In the genomic region with DNA sequence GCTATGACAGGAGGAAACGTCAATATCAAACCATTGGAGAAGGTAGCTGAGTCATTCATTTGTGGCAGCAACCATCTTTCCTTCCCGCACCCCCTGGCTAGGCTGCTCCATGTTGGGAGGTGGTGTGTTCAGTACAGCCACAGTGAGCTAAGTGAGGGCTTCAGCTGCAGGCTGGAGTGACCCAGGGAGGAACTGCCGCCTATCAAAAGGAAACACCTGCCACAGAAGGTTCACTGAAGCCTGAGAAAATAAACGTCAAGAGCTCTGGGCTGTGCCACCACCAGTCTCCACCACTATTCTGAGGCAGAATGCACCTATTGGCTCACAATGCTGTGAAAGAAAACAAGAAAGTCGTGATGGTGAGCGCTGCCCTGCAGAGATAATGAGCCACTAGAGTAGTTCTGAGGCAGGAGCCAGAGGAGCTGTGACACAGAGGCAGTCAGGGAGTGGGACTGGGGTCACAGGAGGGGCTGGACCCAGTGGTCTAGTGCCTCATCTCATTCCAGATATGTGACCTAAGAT, we compare ENCODE assay signal across 1 cellular context.
TF ChIP-seq lines count a peak whose summit lies in the region.

No MANE protein-coding gene starts in this region.

TF ChIP-seq in GM23338, 12 proteins besides CTCF, POLR2A, EP300 and RAD21 (continued from another document):
- TF ChIP-seq, protein P1, sequence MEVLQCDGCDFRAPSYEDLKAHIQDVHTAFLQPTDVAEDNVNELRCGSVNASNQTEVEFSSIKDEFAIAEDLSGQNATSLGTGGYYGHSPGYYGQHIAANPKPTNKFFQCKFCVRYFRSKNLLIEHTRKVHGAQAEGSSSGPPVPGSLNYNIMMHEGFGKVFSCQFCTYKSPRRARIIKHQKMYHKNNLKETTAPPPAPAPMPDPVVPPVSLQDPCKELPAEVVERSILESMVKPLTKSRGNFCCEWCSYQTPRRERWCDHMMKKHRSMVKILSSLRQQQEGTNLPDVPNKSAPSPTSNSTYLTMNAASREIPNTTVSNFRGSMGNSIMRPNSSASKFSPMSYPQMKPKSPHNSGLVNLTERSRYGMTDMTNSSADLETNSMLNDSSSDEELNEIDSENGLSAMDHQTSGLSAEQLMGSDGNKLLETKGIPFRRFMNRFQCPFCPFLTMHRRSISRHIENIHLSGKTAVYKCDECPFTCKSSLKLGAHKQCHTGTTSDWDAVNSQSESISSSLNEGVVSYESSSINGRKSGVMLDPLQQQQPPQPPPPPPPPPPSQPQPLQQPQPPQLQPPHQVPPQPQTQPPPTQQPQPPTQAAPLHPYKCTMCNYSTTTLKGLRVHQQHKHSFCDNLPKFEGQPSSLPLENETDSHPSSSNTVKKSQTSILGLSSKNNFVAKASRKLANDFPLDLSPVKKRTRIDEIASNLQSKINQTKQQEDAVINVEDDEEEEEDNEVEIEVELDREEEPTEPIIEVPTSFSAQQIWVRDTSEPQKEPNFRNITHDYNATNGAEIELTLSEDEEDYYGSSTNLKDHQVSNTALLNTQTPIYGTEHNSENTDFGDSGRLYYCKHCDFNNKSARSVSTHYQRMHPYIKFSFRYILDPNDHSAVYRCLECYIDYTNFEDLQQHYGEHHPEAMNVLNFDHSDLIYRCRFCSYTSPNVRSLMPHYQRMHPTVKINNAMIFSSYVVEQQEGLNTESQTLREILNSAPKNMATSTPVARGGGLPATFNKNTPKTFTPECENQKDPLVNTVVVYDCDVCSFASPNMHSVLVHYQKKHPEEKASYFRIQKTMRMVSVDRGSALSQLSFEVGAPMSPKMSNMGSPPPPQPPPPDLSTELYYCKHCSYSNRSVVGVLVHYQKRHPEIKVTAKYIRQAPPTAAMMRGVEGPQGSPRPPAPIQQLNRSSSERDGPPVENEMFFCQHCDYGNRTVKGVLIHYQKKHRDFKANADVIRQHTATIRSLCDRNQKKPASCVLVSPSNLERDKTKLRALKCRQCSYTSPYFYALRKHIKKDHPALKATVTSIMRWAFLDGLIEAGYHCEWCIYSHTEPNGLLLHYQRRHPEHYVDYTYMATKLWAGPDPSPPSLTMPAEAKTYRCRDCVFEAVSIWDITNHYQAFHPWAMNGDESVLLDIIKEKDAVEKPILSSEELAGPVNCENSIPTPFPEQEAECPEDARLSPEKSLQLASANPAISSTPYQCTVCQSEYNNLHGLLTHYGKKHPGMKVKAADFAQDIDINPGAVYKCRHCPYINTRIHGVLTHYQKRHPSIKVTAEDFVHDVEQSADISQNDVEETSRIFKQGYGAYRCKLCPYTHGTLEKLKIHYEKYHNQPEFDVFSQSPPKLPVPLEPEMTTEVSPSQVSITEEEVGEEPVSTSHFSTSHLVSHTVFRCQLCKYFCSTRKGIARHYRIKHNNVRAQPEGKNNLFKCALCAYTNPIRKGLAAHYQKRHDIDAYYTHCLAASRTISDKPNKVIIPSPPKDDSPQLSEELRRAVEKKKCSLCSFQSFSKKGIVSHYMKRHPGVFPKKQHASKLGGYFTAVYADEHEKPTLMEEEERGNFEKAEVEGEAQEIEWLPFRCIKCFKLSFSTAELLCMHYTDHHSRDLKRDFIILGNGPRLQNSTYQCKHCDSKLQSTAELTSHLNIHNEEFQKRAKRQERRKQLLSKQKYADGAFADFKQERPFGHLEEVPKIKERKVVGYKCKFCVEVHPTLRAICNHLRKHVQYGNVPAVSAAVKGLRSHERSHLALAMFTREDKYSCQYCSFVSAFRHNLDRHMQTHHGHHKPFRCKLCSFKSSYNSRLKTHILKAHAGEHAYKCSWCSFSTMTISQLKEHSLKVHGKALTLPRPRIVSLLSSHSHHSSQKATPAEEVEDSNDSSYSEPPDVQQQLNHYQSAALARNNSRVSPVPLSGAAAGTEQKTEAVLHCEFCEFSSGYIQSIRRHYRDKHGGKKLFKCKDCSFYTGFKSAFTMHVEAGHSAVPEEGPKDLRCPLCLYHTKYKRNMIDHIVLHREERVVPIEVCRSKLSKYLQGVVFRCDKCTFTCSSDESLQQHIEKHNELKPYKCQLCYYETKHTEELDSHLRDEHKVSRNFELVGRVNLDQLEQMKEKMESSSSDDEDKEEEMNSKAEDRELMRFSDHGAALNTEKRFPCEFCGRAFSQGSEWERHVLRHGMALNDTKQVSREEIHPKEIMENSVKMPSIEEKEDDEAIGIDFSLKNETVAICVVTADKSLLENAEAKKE (CRISPR knock-in tag; IDR thresholded peaks at IDR 0.05): no peak
- TF ChIP-seq ZNF114 (CRISPR knock-in tag; IDR thresholded peaks at IDR 0.05) (no peak), STAT1 (IDR thresholded peaks at IDR 0.05; ENCODE audit: unreplicated experiment) (no peak), NANOG (IDR thresholded peaks at IDR 0.05; ENCODE audit: borderline replicate concordance) (no peak), CREB1 (CRISPR knock-in tag; IDR thresholded peaks at IDR 0.05; ENCODE audit: low read depth) (no peak), POLR2AphosphoS5 (IDR thresholded peaks at IDR 0.05; ENCODE audit: low read depth) (no peak)
- TF ChIP-seq, protein P2, sequence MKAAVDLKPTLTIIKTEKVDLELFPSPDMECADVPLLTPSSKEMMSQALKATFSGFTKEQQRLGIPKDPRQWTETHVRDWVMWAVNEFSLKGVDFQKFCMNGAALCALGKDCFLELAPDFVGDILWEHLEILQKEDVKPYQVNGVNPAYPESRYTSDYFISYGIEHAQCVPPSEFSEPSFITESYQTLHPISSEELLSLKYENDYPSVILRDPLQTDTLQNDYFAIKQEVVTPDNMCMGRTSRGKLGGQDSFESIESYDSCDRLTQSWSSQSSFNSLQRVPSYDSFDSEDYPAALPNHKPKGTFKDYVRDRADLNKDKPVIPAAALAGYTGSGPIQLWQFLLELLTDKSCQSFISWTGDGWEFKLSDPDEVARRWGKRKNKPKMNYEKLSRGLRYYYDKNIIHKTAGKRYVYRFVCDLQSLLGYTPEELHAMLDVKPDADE (IDR thresholded peaks at IDR 0.05): no peak
